In genomic region chr17:9239821-9240658, GRCh38 we compare ENCODE assay signal across 8 cellular contexts.
DNase-seq lines count a peak whose midpoint lies in the region; ATAC-seq, FAIRE-seq and TF ChIP-seq lines count a peak whose summit lies in the region.

No MANE protein-coding gene starts in this region.

- TF ChIP-seq CTCF in DOHH2 (IDR thresholded peaks at IDR 0.05; ENCODE audit: low read depth, low read length, poor library complexity, severe bottlenecking) (no peak), SU-DHL-6 (IDR thresholded peaks at IDR 0.05; ENCODE audit: insufficient read depth, low read length, poor library complexity, severe bottlenecking) (no peak), upper lobe of left lung (IDR thresholded peaks at IDR 0.05) (no peak)

- intact Hi-C loops in cardiac septum (cut with DNase I): loop anchor here (2.0 to 5.0 kb wide), 2 partner anchors 131 to 218 kb away; partner anchors contain the start of gene NTN1
- intact Hi-C loops in posterior vena cava (cut with DNase I): no loop called here

- WGBS in upper lobe of left lung, 2 donors: 0 to 11% methylated on average over 7 to 13 of the region's 84 CpGs

- H3K9ac ChIP-seq in SU-DHL-6 (ENCODE audit: low read length) (peak overlapping the region; percentile 59), adipocyte (ENCODE audit: low read length) (peak overlapping the region; percentile 70)

- no peak overlapping the region for H3K27ac ChIP-seq in DOHH2 (ENCODE audit: low read depth, low read length)
- H3K27ac ChIP-seq in SU-DHL-6 (ENCODE audit: low read depth, low read length): no peak overlapping the region
- peak overlapping the region; percentile 86 to 92 (median 88) for H3K27ac ChIP-seq in upper lobe of left lung

- no peaks in the 10 kb centered on the region for H3K9me2 ChIP-seq in DOHH2 (replicated peaks; ENCODE audit: control insufficient read depth, low read length)
- H3K9me2 ChIP-seq in SU-DHL-6 (replicated peaks; ENCODE audit: insufficient read depth, low read length): no peaks in the 10 kb centered on the region

- H3K4me1 ChIP-seq in DOHH2 (ENCODE audit: control insufficient read depth, low read length): peaks cover 16% of the 10 kb centered on the region
- peaks cover 42% of the 10 kb centered on the region for H3K4me1 ChIP-seq in adipocyte (ENCODE audit: control insufficient read depth, insufficient read depth, low read length)
- H3K4me1 ChIP-seq in upper lobe of left lung: peaks cover 16 to 30% (median 27%) of the 10 kb centered on the region in 4 donors

- no peaks in the 10 kb centered on the region for H3K9me3 ChIP-seq in DOHH2 (ENCODE audit: control insufficient read depth, insufficient read depth, low read length)
- no peaks in the 10 kb centered on the region for H3K9me3 ChIP-seq in SU-DHL-6 (ENCODE audit: insufficient read depth, low read length)
- no peaks in the 10 kb centered on the region for H3K9me3 ChIP-seq in adipocyte (ENCODE audit: control insufficient read depth, low read length)
- no peaks in the 10 kb centered on the region for H3K9me3 ChIP-seq in upper lobe of left lung

- H3K36me3 ChIP-seq in DOHH2 (ENCODE audit: control insufficient read depth, low read length): no peaks in the 10 kb centered on the region
- no peaks in the 10 kb centered on the region for H3K36me3 ChIP-seq in SU-DHL-6 (ENCODE audit: low read length)
- no peaks in the 10 kb centered on the region for H3K36me3 ChIP-seq in adipocyte (ENCODE audit: control insufficient read depth, insufficient read depth, low read length, severe bottlenecking)
- H3K36me3 ChIP-seq in upper lobe of left lung: no peaks in the 10 kb centered on the region

- TF ChIP-seq POLR2A in upper lobe of left lung (IDR thresholded peaks at IDR 0.05): peak in 2 of 4 donors; percentile 14 to 44
- no peak for TF ChIP-seq POLR2A in H54 (IDR thresholded peaks at IDR 0.05; ENCODE audit: low read depth, low read length)

- peak overlapping the region; percentile 98 for H3K4me2 ChIP-seq in DOHH2 (ENCODE audit: low read length)
- H3K4me2 ChIP-seq in SU-DHL-6 (ENCODE audit: low read depth, low read length, poor library complexity, severe bottlenecking): peak overlapping the region; percentile 51

- FAIRE-seq in H54 (lab: Jason Lieb, UNC): no peak

- no peaks in the 10 kb centered on the region for H4K20me1 ChIP-seq in DOHH2 (ENCODE audit: control insufficient read depth, insufficient read depth, low read depth, low read length)
- H4K20me1 ChIP-seq in SU-DHL-6 (ENCODE audit: low read depth, low read length): no peaks in the 10 kb centered on the region

- H3K4me3 ChIP-seq in DOHH2 (ENCODE audit: low read length): peak overlapping the region; percentile 77
- H3K4me3 ChIP-seq in SU-DHL-6 (ENCODE audit: insufficient read depth, low read length, poor library complexity, severe bottlenecking): peak overlapping the region; percentile 45
- peak overlapping the region; percentile 63 for H3K4me3 ChIP-seq in adipocyte (ENCODE audit: low read length)
- peak overlapping the region; percentile 33 to 61 (median 48) for H3K4me3 ChIP-seq in upper lobe of left lung

- ATAC-seq in HG02798 (IDR thresholded peaks at IDR 0.05; ENCODE audit: poor library complexity, unreplicated experiment) (peak; percentile 66), upper lobe of left lung (ENCODE audit: low FRiP score in 2 of 2) (peak; percentile 52 to 92)

- TF ChIP-seq EP300 in upper lobe of left lung (IDR thresholded peaks at IDR 0.05): no peak

- H3K27me3 ChIP-seq in DOHH2 (ENCODE audit: control insufficient read depth, low read length): peaks cover 2% of the 10 kb centered on the region; the same call in 1 of the 2 replicates
- H3K27me3 ChIP-seq in SU-DHL-6 (ENCODE audit: low read length): no peaks in the 10 kb centered on the region
- H3K27me3 ChIP-seq in adipocyte (replicated peaks; ENCODE audit: control insufficient read depth, insufficient read depth, low read length): no peaks in the 10 kb centered on the region
- H3K27me3 ChIP-seq in upper lobe of left lung: no peaks in the 10 kb centered on the region

- H2AFZ ChIP-seq in SU-DHL-6 (ENCODE audit: low read depth, low read length, severe bottlenecking): peak overlapping the region; percentile 73

- DNase-seq in adipocyte (ENCODE audit: low read depth): peak; percentile 76
- peak; percentile 87 for DNase-seq in cardiac septum (ENCODE audit: low spot score)
- peak; percentile 95 for DNase-seq in posterior vena cava (ENCODE audit: low spot score)
- peak; percentile 61 to 95 for DNase-seq in upper lobe of left lung
- no peak for DNase-seq in H54 (ENCODE audit: insufficient read length, low spot score)

- H3F3A ChIP-seq in DOHH2 (ENCODE audit: control insufficient read depth, insufficient read depth) (no peaks in the 10 kb centered on the region), SU-DHL-6 (ENCODE audit: insufficient read depth) (no peaks in the 10 kb centered on the region)

- H3K79me2 ChIP-seq in DOHH2 (ENCODE audit: control insufficient read depth, low read length) (no peaks in the 10 kb centered on the region), SU-DHL-6 (ENCODE audit: insufficient read depth, low read length) (no peaks in the 10 kb centered on the region)

Comparison
In these comparisons a context has a peak if more than half of its experiments do, and no peak if none do; other contexts are left out.
1. H3K27ac ChIP-seq: peak in upper lobe of left lung (4 of 4); none in DOHH2 (single experiment) and SU-DHL-6 (single experiment).
2. Peak in every context shown above with its lines, with median percentiles within 50 percentile points of each other: H3K4me3 ChIP-seq.